In genomic region chr11:86486261-86487030, GRCh38 we compare ENCODE assay signal across 9 cellular contexts.
A peak's percentile ranks its signal among the peaks of the same experiment; 100 is the strongest.
DNase-seq lines count a peak whose midpoint lies in the region; ATAC-seq and TF ChIP-seq lines count a peak whose summit lies in the region.
"Had no signal": no experiment of that assay in that cellular context is flagged by ENCODE, and none has a peak within 500 bp of the region (broad histone marks: within the 10 kb centered on the region; RNA-seq: fewer than 3 reads in every experiment).

No MANE protein-coding gene starts in this region.

- no peaks in the 10 kb centered on the region for H3K79me2 ChIP-seq in hepatocyte

- H3K9me3 ChIP-seq in hepatocyte (ENCODE audit: low read depth) (no peaks in the 10 kb centered on the region), adrenal gland (replicated peaks in 1 of 3) (no peaks in the 10 kb centered on the region)

- no peak overlapping the region for H3K4me2 ChIP-seq in hepatocyte

- CTCF ChIA-PET in activated CD4-positive, alpha-beta T cell treated with anti-CD3 and anti-CD28 coated beads for 36 hours (lab: Charles Lee), result interaction anchor here (1.0 to 1.1 kb wide), 2 partner anchors 63 to 195 kb away, joined by 3 to 4 read pairs; no protein-coding TSS in a partner anchor
- CTCF ChIA-PET in activated CD4-positive, alpha-beta T cell treated with anti-CD3 and anti-CD28 coated beads, Interleukin-2, amount 10 ng/mL, durations not matched to agents 7 days and 5 days (lab: Charles Lee), result no interaction called here

- TF ChIP-seq POLR2A in adrenal gland (IDR thresholded peaks at IDR 0.05), result no peak

- no peak overlapping the region for H2AFZ ChIP-seq in hepatocyte

- H3K4me3 ChIP-seq in hepatocyte (no peak overlapping the region), adrenal gland (no peak overlapping the region)

- H3K36me3 ChIP-seq in hepatocyte (replicated peaks; ENCODE audit: insufficient read depth, low read depth), result no peaks in the 10 kb centered on the region
- no peaks in the 10 kb centered on the region for H3K36me3 ChIP-seq in adrenal gland (replicated peaks in 1 of 2)

- H3K4me1 ChIP-seq in hepatocyte (ENCODE audit: insufficient read depth) (peaks cover 11% of the 10 kb centered on the region), adrenal gland (replicated peaks in 1 of 2) (peaks cover 9 to 24% of the 10 kb centered on the region in 2 donors)

- peak; percentile 23 for ATAC-seq in activated CD4-positive, alpha-beta T cell treated with anti-CD3 and anti-CD28 coated beads for 36 hours
- peak; percentile 65 to 76 for ATAC-seq in stimulated activated naive B cell treated with anti-CD40 and anti-IgM and Interleukin-4, amounts not matched to agents 10 μg/mL and 1 μg/mL and 100 μg/mL, for 72 hours (replicated peaks)
- ATAC-seq in GM19328 (IDR thresholded peaks at IDR 0.05; ENCODE audit: unreplicated experiment) (no peak), HG03565 (IDR thresholded peaks at IDR 0.05; ENCODE audit: unreplicated experiment) (no peak)

- H3K27ac Mint-ChIP-seq in activated CD4-positive, alpha-beta T cell treated with anti-CD3 and anti-CD28 coated beads for 36 hours, result no peak overlapping the region
- no peak overlapping the region for H3K27ac Mint-ChIP-seq in activated CD4-positive, alpha-beta T cell treated with anti-CD3 and anti-CD28 coated beads, Interleukin-2, amount 10 ng/mL, durations not matched to agents 7 days and 5 days
- H3K27ac Mint-ChIP-seq in stimulated activated naive B cell treated with anti-CD40 and anti-IgM and Interleukin-4, amounts not matched to agents 10 μg/mL and 1 μg/mL and 100 μg/mL, for 72 hours, result no peak overlapping the region
- H3K27ac Mint-ChIP-seq: activated naive CD4-positive, alpha-beta T cell treated with anti-CD3 and anti-CD28 coated beads, Interleukin-2, amount 50 U/mL, for 72 hours had no signal

- WGBS in hepatocyte (ENCODE audit: low lambda C conversion rate, missing lambda C conversion rate), result 61% methylated on average over 5 of the region's 5 CpGs
- 63 to 83% (median 72%) methylated on average over 2 to 5 of the region's 5 CpGs for WGBS in adrenal gland, 4 donors

- no peaks in the 10 kb centered on the region for H3K9me3 Mint-ChIP-seq in activated CD4-positive, alpha-beta T cell treated with anti-CD3 and anti-CD28 coated beads for 36 hours (ENCODE audit: low read depth)
- no peaks in the 10 kb centered on the region for H3K9me3 Mint-ChIP-seq in activated CD4-positive, alpha-beta T cell treated with anti-CD3 and anti-CD28 coated beads, Interleukin-2, amount 10 ng/mL, durations not matched to agents 7 days and 5 days
- no peaks in the 10 kb centered on the region for H3K9me3 Mint-ChIP-seq in stimulated activated naive B cell treated with anti-CD40 and anti-IgM and Interleukin-4, amounts not matched to agents 10 μg/mL and 1 μg/mL and 100 μg/mL, for 72 hours

- intact Hi-C loops in activated CD4-positive, alpha-beta T cell treated with anti-CD3 and anti-CD28 coated beads for 36 hours (cut with DNase I, micrococcal nuclease), result no loop called here
- intact Hi-C loops in adrenal gland (cut with DNase I), result no loop called here

- POLR2A ChIA-PET in activated CD4-positive, alpha-beta T cell treated with anti-CD3 and anti-CD28 coated beads for 36 hours (lab: Charles Lee), result no interaction called here
- POLR2A ChIA-PET in activated CD4-positive, alpha-beta T cell treated with anti-CD3 and anti-CD28 coated beads, Interleukin-2, amount 10 ng/mL, durations not matched to agents 7 days and 5 days (lab: Charles Lee), result no interaction called here

- no peaks in the 10 kb centered on the region for H3K9me2 ChIP-seq in hepatocyte (replicated peaks; ENCODE audit: insufficient read depth)

- H3K4me3 Mint-ChIP-seq in activated CD4-positive, alpha-beta T cell treated with anti-CD3 and anti-CD28 coated beads for 36 hours, result no peak overlapping the region
- no peak overlapping the region for H3K4me3 Mint-ChIP-seq in activated CD4-positive, alpha-beta T cell treated with anti-CD3 and anti-CD28 coated beads, Interleukin-2, amount 10 ng/mL, durations not matched to agents 7 days and 5 days
- H3K4me3 Mint-ChIP-seq in stimulated activated naive B cell treated with anti-CD40 and anti-IgM and Interleukin-4, amounts not matched to agents 10 μg/mL and 1 μg/mL and 100 μg/mL, for 72 hours, result no peak overlapping the region

- no peaks in the 10 kb centered on the region for H3K36me3 Mint-ChIP-seq in activated CD4-positive, alpha-beta T cell treated with anti-CD3 and anti-CD28 coated beads for 36 hours (ENCODE audit: low read depth)
- no peaks in the 10 kb centered on the region for H3K36me3 Mint-ChIP-seq in activated CD4-positive, alpha-beta T cell treated with anti-CD3 and anti-CD28 coated beads, Interleukin-2, amount 10 ng/mL, durations not matched to agents 7 days and 5 days (ENCODE audit: low read depth)
- peaks cover 0 to 1% of the 10 kb centered on the region in 2 donors for H3K36me3 Mint-ChIP-seq in stimulated activated naive B cell treated with anti-CD40 and anti-IgM and Interleukin-4, amounts not matched to agents 10 μg/mL and 1 μg/mL and 100 μg/mL, for 72 hours
- H3K36me3 Mint-ChIP-seq: activated naive CD4-positive, alpha-beta T cell treated with anti-CD3 and anti-CD28 coated beads, Interleukin-2, amount 50 U/mL, for 72 hours had no signal

- DNase-seq in activated CD4-positive, alpha-beta T cell treated with anti-CD3 and anti-CD28 coated beads for 36 hours, result peak; percentile 9
- DNase-seq in activated CD4-positive, alpha-beta T cell treated with anti-CD3 and anti-CD28 coated beads, Interleukin-2, amount 10 ng/mL, durations not matched to agents 7 days and 5 days, result no peak
- peak; percentile 87 for DNase-seq in NOMO-1 treated with dmso at 0.1 percent for 144 hours (lab: John Stamatoyannopoulos, UW; ENCODE audit: unreplicated experiment)
- DNase-seq in hepatocyte (ENCODE audit: low spot score), result peak; percentile 38
- no peak for DNase-seq in stimulated activated naive B cell treated with anti-CD40 and anti-IgM and Interleukin-4, amounts not matched to agents 10 μg/mL and 1 μg/mL and 100 μg/mL, for 72 hours
- no peak for DNase-seq in adrenal gland

- TF ChIP-seq CTCF in hepatocyte (IDR thresholded peaks at IDR 0.05; ENCODE audit: poor library complexity), result no peak
- no peak for TF ChIP-seq CTCF in adrenal gland (IDR thresholded peaks at IDR 0.05)

- H3K27me3 ChIP-seq in hepatocyte (no peaks in the 10 kb centered on the region), adrenal gland (no peaks in the 10 kb centered on the region)

- H4K20me1 ChIP-seq in hepatocyte (ENCODE audit: insufficient read depth, poor library complexity, severe bottlenecking), result no peaks in the 10 kb centered on the region

- no peaks in the 10 kb centered on the region for H3K4me1 Mint-ChIP-seq in activated CD4-positive, alpha-beta T cell treated with anti-CD3 and anti-CD28 coated beads for 36 hours
- H3K4me1 Mint-ChIP-seq in activated CD4-positive, alpha-beta T cell treated with anti-CD3 and anti-CD28 coated beads, Interleukin-2, amount 10 ng/mL, durations not matched to agents 7 days and 5 days, result no peaks in the 10 kb centered on the region
- peaks cover 5 to 23% of the 10 kb centered on the region in 2 donors for H3K4me1 Mint-ChIP-seq in stimulated activated naive B cell treated with anti-CD40 and anti-IgM and Interleukin-4, amounts not matched to agents 10 μg/mL and 1 μg/mL and 100 μg/mL, for 72 hours

- no peaks in the 10 kb centered on the region for H3K27me3 Mint-ChIP-seq in activated CD4-positive, alpha-beta T cell treated with anti-CD3 and anti-CD28 coated beads for 36 hours
- no peaks in the 10 kb centered on the region for H3K27me3 Mint-ChIP-seq in activated CD4-positive, alpha-beta T cell treated with anti-CD3 and anti-CD28 coated beads, Interleukin-2, amount 10 ng/mL, durations not matched to agents 7 days and 5 days
- H3K27me3 Mint-ChIP-seq in stimulated activated naive B cell treated with anti-CD40 and anti-IgM and Interleukin-4, amounts not matched to agents 10 μg/mL and 1 μg/mL and 100 μg/mL, for 72 hours, result no peaks in the 10 kb centered on the region

- peak overlapping the region; percentile 58 for H3K27ac ChIP-seq in hepatocyte
- H3K27ac ChIP-seq in adrenal gland, result no peak overlapping the region

Comparison
In these comparisons a context has a peak if more than half of its experiments do, and no peak if none do; other contexts are left out.
1. DNase-seq: peak in activated CD4-positive, alpha-beta T cell treated with anti-CD3 and anti-CD28 coated beads for 36 hours (single experiment), NOMO-1 treated with dmso at 0.1 percent for 144 hours (single experiment) and hepatocyte (single experiment); none in activated CD4-positive, alpha-beta T cell treated with anti-CD3 and anti-CD28 coated beads, Interleukin-2, amount 10 ng/mL, durations not matched to agents 7 days and 5 days (single experiment), stimulated activated naive B cell treated with anti-CD40 and anti-IgM and Interleukin-4, amounts not matched to agents 10 μg/mL and 1 μg/mL and 100 μg/mL, for 72 hours (single experiment) and adrenal gland (0 of 7).
2. ATAC-seq: peak in activated CD4-positive, alpha-beta T cell treated with anti-CD3 and anti-CD28 coated beads for 36 hours (single experiment) and stimulated activated naive B cell treated with anti-CD40 and anti-IgM and Interleukin-4, amounts not matched to agents 10 μg/mL and 1 μg/mL and 100 μg/mL, for 72 hours (2 of 2); none in GM19328 (single experiment) and HG03565 (single experiment).